In the genomic region with DNA sequence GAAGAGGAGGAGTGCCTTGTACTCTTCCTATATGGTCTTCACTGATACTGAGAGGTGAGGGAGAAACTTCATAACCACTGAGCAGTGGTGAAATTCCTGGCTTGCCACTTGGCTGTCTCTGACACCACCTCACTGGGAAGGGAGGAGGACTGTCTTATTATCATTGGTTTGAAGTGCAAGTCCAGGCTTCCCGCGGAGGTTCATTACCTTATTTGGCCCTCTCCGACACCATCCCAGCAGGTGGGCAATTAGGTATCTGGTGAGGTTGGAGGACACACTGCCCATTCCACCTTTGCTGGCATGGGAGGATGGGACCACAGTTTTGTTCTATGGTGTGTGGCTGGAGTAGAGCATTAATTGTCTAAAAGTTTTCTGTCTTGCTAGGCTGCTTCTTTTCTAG, we compare ENCODE assay signal across 17 cellular contexts.
A peak's percentile ranks its signal among the peaks of the same experiment; 100 is the strongest.
DNase-seq lines count a peak whose midpoint lies in the region; ATAC-seq, FAIRE-seq and TF ChIP-seq lines count a peak whose summit lies in the region.
"Had no signal": no experiment of that assay in that cellular context is flagged by ENCODE, and none has a peak within 500 bp of the region (broad histone marks: within the 10 kb centered on the region; RNA-seq: fewer than 3 reads in every experiment).

No MANE protein-coding gene starts in this region.

- H3K36me3 ChIP-seq in GM23338 (ENCODE audit: insufficient read depth) (no peaks in the 10 kb centered on the region), astrocyte (ENCODE audit: insufficient read depth, low read length) (no peaks in the 10 kb centered on the region)
- H3K36me3 ChIP-seq: BLaER1, HAP-1 had no signal

- H3K9ac ChIP-seq in astrocyte (ENCODE audit: low read length): no peak overlapping the region
- H3K9ac ChIP-seq: BLaER1 had no signal

- H3K4me1 ChIP-seq in GM23338 (ENCODE audit: insufficient read depth) (no peaks in the 10 kb centered on the region), astrocyte (ENCODE audit: insufficient read depth, low read length) (no peaks in the 10 kb centered on the region)
- H3K4me1 ChIP-seq: BLaER1, HAP-1 had no signal

- H3K9me3 Mint-ChIP-seq in GM23338 (no peaks in the 10 kb centered on the region; the same call in 2 of the 3 replicates), astrocyte (ENCODE audit: unreplicated experiment) (no peaks in the 10 kb centered on the region)
- H3K9me3 Mint-ChIP-seq: CD4-positive, alpha-beta memory T cell had no signal

- H3K36me3 Mint-ChIP-seq in GM23338 (ENCODE audit: low read depth) (no peaks in the 10 kb centered on the region), astrocyte (ENCODE audit: low read depth, unreplicated experiment) (no peaks in the 10 kb centered on the region)
- H3K36me3 Mint-ChIP-seq: CD14-positive monocyte; CD4-positive, alpha-beta memory T cell had no signal

- H3K4me3 Mint-ChIP-seq in GM23338: no peak overlapping the region
- no peak overlapping the region for H3K4me3 Mint-ChIP-seq in astrocyte (ENCODE audit: unreplicated experiment)
- H3K4me3 Mint-ChIP-seq: CD14-positive monocyte; CD4-positive, alpha-beta memory T cell had no signal

- H2AFZ ChIP-seq in GM23338 (no peak overlapping the region), astrocyte (ENCODE audit: low read depth, low read length) (no peak overlapping the region)

- H3K4me2 ChIP-seq in GM23338 (no peak overlapping the region), astrocyte (ENCODE audit: low read length) (no peak overlapping the region)
- H3K4me2 ChIP-seq: BLaER1 had no signal

- no peaks in the 10 kb centered on the region for H3K9me2 ChIP-seq in GM23338 (ENCODE audit: insufficient read depth)

- H3K27me3 Mint-ChIP-seq in GM23338 (ENCODE audit: insufficient read depth, low read depth, poor library complexity): peaks cover 2% of the 10 kb centered on the region
- no peaks in the 10 kb centered on the region for H3K27me3 Mint-ChIP-seq in astrocyte (ENCODE audit: low read depth, unreplicated experiment)
- H3K27me3 Mint-ChIP-seq: CD4-positive, alpha-beta memory T cell had no signal

- no peak for TF ChIP-seq CTCF in GM23338 (conservative IDR thresholded peaks at IDR 0.05; ENCODE audit: low read depth in 2 of 2)
- TF ChIP-seq CTCF in astrocyte (IDR thresholded peaks at IDR 0.05; ENCODE audit: insufficient read depth, low read depth, low read length): no peak

- H3K4me3 ChIP-seq in GM23338 (no peak overlapping the region), astrocyte (ENCODE audit: insufficient read depth, low read depth, low read length) (no peak overlapping the region)
- H3K4me3 ChIP-seq: BLaER1, GM12878, HAP-1 had no signal

- H3K79me2 ChIP-seq in GM23338 (replicated peaks; ENCODE audit: insufficient read depth) (no peaks in the 10 kb centered on the region), astrocyte (ENCODE audit: insufficient read depth, low read length) (no peaks in the 10 kb centered on the region)

- ATAC-seq in GM23338 (no peak), HG03460 (IDR thresholded peaks at IDR 0.05; ENCODE audit: unreplicated experiment) (no peak)
- ATAC-seq: GM12878 had no signal

- FAIRE-seq in astrocyte (lab: Jason Lieb, UNC): peak; percentile 78
- FAIRE-seq: GM12878 had no signal

- H3K27ac Mint-ChIP-seq in GM23338 (no peak overlapping the region), astrocyte (ENCODE audit: unreplicated experiment) (no peak overlapping the region)
- H3K27ac Mint-ChIP-seq: CD14-positive monocyte; CD4-positive, alpha-beta memory T cell had no signal

- H3F3A ChIP-seq in GM23338 (replicated peaks; ENCODE audit: low read depth): no peaks in the 10 kb centered on the region

- H3K27me3 ChIP-seq in GM23338 (ENCODE audit: insufficient read depth) (no peaks in the 10 kb centered on the region), astrocyte (ENCODE audit: insufficient read depth, low read length) (no peaks in the 10 kb centered on the region)

- H3K4me1 Mint-ChIP-seq in GM23338 (peaks cover 5% of the 10 kb centered on the region; the same call in 2 of the 3 replicates), astrocyte (ENCODE audit: low read depth, unreplicated experiment) (no peaks in the 10 kb centered on the region)
- H3K4me1 Mint-ChIP-seq: CD14-positive monocyte; CD4-positive, alpha-beta memory T cell had no signal

- no peaks in the 10 kb centered on the region for H3K9me3 ChIP-seq in astrocyte (ENCODE audit: insufficient read depth, low read depth, low read length)
- H3K9me3 ChIP-seq: BLaER1, HAP-1 had no signal

- DNase-seq in GM23338 (ENCODE audit: low spot score) (peak; percentile 2), astrocyte (ENCODE audit: low read depth) (no peak), iPS DF 4.7 (ENCODE audit: extremely low read depth, low spot score) (peak; percentile 14), NCI-H226 (no peak), cerebellar nuclear complex (lab: John Stamatoyannopoulos, UW) (no peak)
- no peak for DNase-seq in activated CD4-positive, CD25-positive, alpha-beta regulatory T cell treated with anti-CD3 and anti-CD28 coated beads, Interleukin-2, amount 50 U/mL, for 72 hours
- DNase-seq: 8988T; Calu3; CD4-positive, alpha-beta memory T cell; DMS79 treated with DMSO at 0.1 percent for 48 hours; GOT3 had no signal

- H4K20me1 ChIP-seq in GM23338 (replicated peaks; ENCODE audit: insufficient read depth) (no peaks in the 10 kb centered on the region), astrocyte (ENCODE audit: insufficient read depth, low read length) (no peaks in the 10 kb centered on the region)

- no peak overlapping the region for H3K27ac ChIP-seq in GM23338 (ENCODE audit: low read depth)
- no peak overlapping the region for H3K27ac ChIP-seq in astrocyte (ENCODE audit: low read depth, low read length)
- H3K27ac ChIP-seq: BLaER1, HL-60 had no signal

TF ChIP-seq in GM23338, 12 proteins besides CTCF, POLR2A, EP300 and RAD21 (continues in another document):
- TF ChIP-seq, protein P1, sequence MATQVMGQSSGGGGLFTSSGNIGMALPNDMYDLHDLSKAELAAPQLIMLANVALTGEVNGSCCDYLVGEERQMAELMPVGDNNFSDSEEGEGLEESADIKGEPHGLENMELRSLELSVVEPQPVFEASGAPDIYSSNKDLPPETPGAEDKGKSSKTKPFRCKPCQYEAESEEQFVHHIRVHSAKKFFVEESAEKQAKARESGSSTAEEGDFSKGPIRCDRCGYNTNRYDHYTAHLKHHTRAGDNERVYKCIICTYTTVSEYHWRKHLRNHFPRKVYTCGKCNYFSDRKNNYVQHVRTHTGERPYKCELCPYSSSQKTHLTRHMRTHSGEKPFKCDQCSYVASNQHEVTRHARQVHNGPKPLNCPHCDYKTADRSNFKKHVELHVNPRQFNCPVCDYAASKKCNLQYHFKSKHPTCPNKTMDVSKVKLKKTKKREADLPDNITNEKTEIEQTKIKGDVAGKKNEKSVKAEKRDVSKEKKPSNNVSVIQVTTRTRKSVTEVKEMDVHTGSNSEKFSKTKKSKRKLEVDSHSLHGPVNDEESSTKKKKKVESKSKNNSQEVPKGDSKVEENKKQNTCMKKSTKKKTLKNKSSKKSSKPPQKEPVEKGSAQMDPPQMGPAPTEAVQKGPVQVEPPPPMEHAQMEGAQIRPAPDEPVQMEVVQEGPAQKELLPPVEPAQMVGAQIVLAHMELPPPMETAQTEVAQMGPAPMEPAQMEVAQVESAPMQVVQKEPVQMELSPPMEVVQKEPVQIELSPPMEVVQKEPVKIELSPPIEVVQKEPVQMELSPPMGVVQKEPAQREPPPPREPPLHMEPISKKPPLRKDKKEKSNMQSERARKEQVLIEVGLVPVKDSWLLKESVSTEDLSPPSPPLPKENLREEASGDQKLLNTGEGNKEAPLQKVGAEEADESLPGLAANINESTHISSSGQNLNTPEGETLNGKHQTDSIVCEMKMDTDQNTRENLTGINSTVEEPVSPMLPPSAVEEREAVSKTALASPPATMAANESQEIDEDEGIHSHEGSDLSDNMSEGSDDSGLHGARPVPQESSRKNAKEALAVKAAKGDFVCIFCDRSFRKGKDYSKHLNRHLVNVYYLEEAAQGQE (IDR thresholded peaks at IDR 0.05; ENCODE audit: unreplicated experiment): no peak
- no peak for TF ChIP-seq EZH2 (IDR thresholded peaks at IDR 0.05; ENCODE audit: low read depth, unreplicated experiment)

Comparison
In these comparisons a context has a peak if more than half of its experiments do, and no peak if none do; other contexts are left out.
1. DNase-seq: peak in GM23338 (single experiment) and iPS DF 4.7 (single experiment); none in astrocyte (single experiment), activated CD4-positive, CD25-positive, alpha-beta regulatory T cell treated with anti-CD3 and anti-CD28 coated beads, Interleukin-2, amount 50 U/mL, for 72 hours (single experiment), NCI-H226 (single experiment) and cerebellar nuclear complex (0 of 2).